ENCODE assay signal across 29 cellular contexts in the genomic region with DNA sequence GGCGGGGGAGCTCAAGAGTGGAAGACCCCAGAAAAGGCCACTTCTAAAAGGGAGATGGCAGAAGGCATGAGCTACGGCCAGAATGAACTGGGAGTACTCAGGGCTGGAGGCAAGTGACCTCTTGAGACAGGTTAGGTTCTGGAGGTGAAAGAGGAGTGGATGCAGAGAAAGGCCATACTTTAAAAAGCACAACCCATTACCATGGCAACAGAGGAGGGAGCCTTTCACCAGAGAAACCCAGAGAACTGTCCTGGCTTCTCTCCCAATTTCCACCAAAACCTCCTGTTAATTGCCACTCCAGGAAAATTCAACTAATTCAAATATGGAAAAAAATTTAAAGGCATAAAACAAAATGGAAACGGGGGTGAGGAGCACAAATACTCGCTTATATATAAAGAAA. TPM values are rescaled to one million over a fixed set of nuclear protein-coding genes. Genes with fewer than 3 reads are reported as not detected.
"Had no signal": no experiment of that assay in that cellular context is flagged by ENCODE, and none has a peak within 500 bp of the region (broad histone marks: within the 10 kb centered on the region; RNA-seq: fewer than 3 reads in every experiment).

No MANE protein-coding gene starts in this region.

- H3K4me1 Mint-ChIP-seq: activated naive CD4-positive, alpha-beta T cell treated with anti-CD3 and anti-CD28 coated beads, Interleukin-2, amount 50 U/mL, for 24 hours; activated naive CD8-positive, alpha-beta T cell treated with anti-CD3 and anti-CD28 coated beads, Interleukin-2, amount 50 U/mL, for 24 hours; immature natural killer cell; mesothelial cell of epicardium had no signal

- H2AFZ ChIP-seq: parathyroid adenoma had no signal

- H3K27ac Mint-ChIP-seq: activated CD8-positive, alpha-beta T cell treated with anti-CD3 and anti-CD28 coated beads for 36 hours; activated naive CD4-positive, alpha-beta T cell treated with anti-CD3 and anti-CD28 coated beads, Interleukin-2, amount 50 U/mL, for 24 hours; activated naive CD8-positive, alpha-beta T cell treated with anti-CD3 and anti-CD28 coated beads, Interleukin-2, amount 50 U/mL, for 24 hours; activated T-helper 2 cell treated with anti-CD3 and anti-CD28 coated beads, Interferon-gamma antibody, Interleukin-2, Interleukin-4, amounts not matched to agents 10 μg/mL and 5 μg/mL and 100 μg/mL, durations not matched to agents 14 hours and 24 hours and 36 hours; effector memory CD8-positive, alpha-beta T cell; immature natural killer cell; mesothelial cell of epicardium; naive B cell; WTC11 had no signal

- H3K9me3 ChIP-seq: psoas muscle had no signal

- H3K9me3 Mint-ChIP-seq: activated naive CD4-positive, alpha-beta T cell treated with anti-CD3 and anti-CD28 coated beads, Interleukin-2, amount 50 U/mL, for 24 hours; activated T-helper 2 cell treated with anti-CD3 and anti-CD28 coated beads, Interferon-gamma antibody, Interleukin-2, Interleukin-4, amounts not matched to agents 10 μg/mL and 5 μg/mL and 100 μg/mL, durations not matched to agents 14 hours and 24 hours and 36 hours; effector memory CD8-positive, alpha-beta T cell had no signal

- H3K36me3 ChIP-seq: gastroesophageal sphincter, suprapubic skin, tibial artery had no signal

- H3K4me1 ChIP-seq: parathyroid adenoma had no signal

- H3K27me3 ChIP-seq: gastroesophageal sphincter, suprapubic skin, tibial artery had no signal

- ATAC-seq: activated CD8-positive, alpha-beta T cell treated with anti-CD3 and anti-CD28 coated beads for 36 hours; activated naive CD8-positive, alpha-beta T cell treated with anti-CD3 and anti-CD28 coated beads, Interleukin-2, amount 50 U/mL, for 24 hours; effector memory CD8-positive, alpha-beta T cell; gastroesophageal sphincter; left colon; psoas muscle; right cardiac atrium; WTC11 had no signal

- DNase-seq: activated CD4-positive, alpha-beta T cell treated with anti-CD3 and anti-CD28 coated beads for 1 hour; activated CD4-positive, alpha-beta T cell treated with anti-CD3 and anti-CD28 coated beads, Interleukin-2, amount 50 U/mL, for 1 hour; activated CD8-positive, alpha-beta T cell treated with anti-CD3 and anti-CD28 coated beads for 36 hours; activated naive CD8-positive, alpha-beta T cell treated with anti-CD3 and anti-CD28 coated beads, Interleukin-2, amount 50 U/mL, for 24 hours; activated T-cell treated with anti-CD3 and anti-CD28 coated beads, Interleukin-2, amount 50 U/mL, for 48 hours; amygdala; caudate nucleus; cortex of kidney; effector memory CD8-positive, alpha-beta T cell; erythroblast; hippocampal formation; immature natural killer cell; kidney; left colon; naive B cell; nephron progenitor cell; stimulated activated CD4-positive, alpha-beta T cell treated with anti-CD3 and anti-CD28 coated beads, Interleukin-15, amount 100 ng/mL, for 24 hours; stimulated activated CD4-positive, alpha-beta T cell treated with anti-CD3 and anti-CD28 coated beads, Interleukin-2, amount 100 ng/mL, for 24 hours; stimulated activated naive CD4-positive, alpha-beta T cell; tibial artery had no signal

- H3K79me2 ChIP-seq: parathyroid adenoma had no signal

- H3K36me3 Mint-ChIP-seq: mesothelial cell of epicardium, naive B cell, WTC11 had no signal

- H3K4me3 Mint-ChIP-seq: activated CD8-positive, alpha-beta T cell treated with anti-CD3 and anti-CD28 coated beads for 36 hours; activated naive CD4-positive, alpha-beta T cell treated with anti-CD3 and anti-CD28 coated beads, Interleukin-2, amount 50 U/mL, for 24 hours; activated naive CD8-positive, alpha-beta T cell treated with anti-CD3 and anti-CD28 coated beads, Interleukin-2, amount 50 U/mL, for 24 hours; effector memory CD8-positive, alpha-beta T cell; immature natural killer cell; mesothelial cell of epicardium; naive B cell; nephron progenitor cell; WTC11 had no signal

- H3K9ac ChIP-seq: parathyroid adenoma had no signal

- H3K27ac ChIP-seq: parathyroid adenoma, psoas muscle, suprapubic skin had no signal

- H3K4me3 ChIP-seq: gastroesophageal sphincter, psoas muscle, suprapubic skin, tibial artery had no signal

- H3K27me3 Mint-ChIP-seq: activated CD8-positive, alpha-beta T cell treated with anti-CD3 and anti-CD28 coated beads for 36 hours; activated naive CD4-positive, alpha-beta T cell treated with anti-CD3 and anti-CD28 coated beads, Interleukin-2, amount 50 U/mL, for 24 hours had no signal

RNA-seq across cellular contexts. Expression of gene A4GALT, which starts 15.8 kb away (rescaled TPM):
- total RNA-seq: activated T-helper 2 cell treated with anti-CD3 and anti-CD28 coated beads, Interferon-gamma antibody, Interleukin-2, Interleukin-4, amounts not matched to agents 10 μg/mL and 5 μg/mL and 100 μg/mL, durations not matched to agents 14 hours and 24 hours and 36 hours had no signal
